In genomic region chr20:1802385-1803215, GRCh38 we compare ENCODE assay signal across 8 cellular contexts.
DNase-seq lines count a peak whose midpoint lies in the region; ATAC-seq and TF ChIP-seq lines count a peak whose summit lies in the region.

No MANE protein-coding gene starts in this region.

- intact Hi-C loops in dorsolateral prefrontal cortex (cut with DNase I) = loop anchor here (1.0 to 10.0 kb wide), 5 partner anchors 26 to 302 kb away; partner anchors contain the start of genes SIRPA (in 2 of the 2) and STK35 (in 2 of the 2)
- intact Hi-C loops in lower leg skin (cut with DNase I; ENCODE audit: low total_unique reads) = no loop called here

- TF ChIP-seq CTCF in GM10266 (IDR thresholded peaks at IDR 0.05; ENCODE audit: control insufficient read depth, insufficient read depth, low read depth, missing control alignments) (peak; percentile 84), dorsolateral prefrontal cortex (IDR thresholded peaks at IDR 0.05 in 54 of 56, conservative IDR thresholded peaks at IDR 0.05 in 2 of 56; ENCODE audit: low read depth in 1 of 56, partially characterized antibody in 56 of 56) (peak; percentile 45 to 89 (median 79)), lower leg skin (IDR thresholded peaks at IDR 0.05) (peak in 1 of 3 donors; percentile 62)

- H3K27ac Mint-ChIP-seq in T-helper 2 cell treated with Interferon-gamma antibody and Interleukin-4, amounts not matched to agents 5 μg/mL and 100 μg/mL, for 36 hours = no peak overlapping the region

- peak overlapping the region; percentile 78 for H3K4me3 Mint-ChIP-seq in T-helper 2 cell treated with Interferon-gamma antibody and Interleukin-4, amounts not matched to agents 5 μg/mL and 100 μg/mL, for 36 hours

- no peaks in the 10 kb centered on the region for H3K27me3 ChIP-seq in dorsolateral prefrontal cortex

- in situ Hi-C loops in KBM-7 (cut with MboI; ENCODE audit: low pct_unique_long_range_greater_than_20kb, low sequenced_read_pairs) = no loop called here

- H3K4me1 Mint-ChIP-seq in T-helper 2 cell treated with Interferon-gamma antibody and Interleukin-4, amounts not matched to agents 5 μg/mL and 100 μg/mL, for 36 hours (ENCODE audit: low read depth) = peaks cover 9% of the 10 kb centered on the region

- no peaks in the 10 kb centered on the region for H3K36me3 Mint-ChIP-seq in T-helper 2 cell treated with Interferon-gamma antibody and Interleukin-4, amounts not matched to agents 5 μg/mL and 100 μg/mL, for 36 hours (ENCODE audit: low read depth)

- DNase-seq in GM10266 (ENCODE audit: extremely low spot score) = peak; percentile 83
- DNase-seq in KBM-7 = peak; percentile 81
- DNase-seq in T-helper 2 cell treated with Interferon-gamma antibody and Interleukin-4, amounts not matched to agents 5 μg/mL and 100 μg/mL, for 36 hours (ENCODE audit: low spot score) = peak; percentile 30
- peak; percentile 77 to 93 (median 89) for DNase-seq in dorsolateral prefrontal cortex
- peak in 1 of 2 donors; percentile 92 for DNase-seq in lower leg skin (ENCODE audit: low spot score in 2 of 2)
- DNase-seq in stimulated activated CD4-positive, alpha-beta T cell treated with anti-CD3 and anti-CD28 coated beads, TNF-alpha, amount 100 ng/mL, for 48 hours (ENCODE audit: low read depth in 3 of 3) = peak in 2 of 3 donors; percentile 6 to 11
- DNase-seq in NCI-H2081 (lab: John Stamatoyannopoulos, UW) = no peak

- H3K9me3 Mint-ChIP-seq in T-helper 2 cell treated with Interferon-gamma antibody and Interleukin-4, amounts not matched to agents 5 μg/mL and 100 μg/mL, for 36 hours = no peaks in the 10 kb centered on the region

- ATAC-seq in HG03095 (IDR thresholded peaks at IDR 0.05; ENCODE audit: unreplicated experiment) = no peak

- WGBS in lower leg skin, 2 donors = 0 to 2% methylated on average over 42 of the region's 42 CpGs

- H3K4me3 ChIP-seq in dorsolateral prefrontal cortex (peak overlapping the region; percentile 50 to 81 (median 69)), lower leg skin (ENCODE audit: low read depth, poor library complexity, severe bottlenecking) (peak overlapping the region; percentile 24)

- H3K27me3 Mint-ChIP-seq in T-helper 2 cell treated with Interferon-gamma antibody and Interleukin-4, amounts not matched to agents 5 μg/mL and 100 μg/mL, for 36 hours (ENCODE audit: low read depth) = peaks cover 58% of the 10 kb centered on the region

- H3K27ac ChIP-seq in dorsolateral prefrontal cortex = peak overlapping the region; percentile 74 to 99 (median 96)

- no peak for TF ChIP-seq POLR2A in lower leg skin (IDR thresholded peaks at IDR 0.05)

Comparison
In these comparisons a context has a peak if more than half of its experiments do, and no peak if none do; other contexts are left out.
1. DNase-seq: peak in GM10266 (single experiment), KBM-7 (single experiment), T-helper 2 cell treated with Interferon-gamma antibody and Interleukin-4, amounts not matched to agents 5 μg/mL and 100 μg/mL, for 36 hours (single experiment), dorsolateral prefrontal cortex (10 of 10) and stimulated activated CD4-positive, alpha-beta T cell treated with anti-CD3 and anti-CD28 coated beads, TNF-alpha, amount 100 ng/mL, for 48 hours (2 of 3); none in NCI-H2081 (0 of 2).